In genomic region chr1:203056516-203056915, GRCh38 we compare ENCODE assay signal across 1 cellular context.
TF ChIP-seq lines count a peak whose summit lies in the region.

No MANE protein-coding gene starts in this region.

TF ChIP-seq in K562, 482 proteins besides CTCF, POLR2A, EP300 and RAD21:
- TF ChIP-seq KDM1A (IDR thresholded peaks at IDR 0.05) (peak; percentile 11 to 39; a peak in 1 of 4 replicates), HMG20A (CRISPR knock-in tag; conservative IDR thresholded peaks at IDR 0.05) (no peak), MAZ (CRISPR knock-in tag; conservative IDR thresholded peaks at IDR 0.05 in 1 of 2, IDR thresholded peaks at IDR 0.05 in 1 of 2) (0 out of 4 replicates have a peak, but pooled peaks of 1 of the 2 experiments have one; percentile 2), MAX (CRISPR knock-in tag; IDR thresholded peaks at IDR 0.05) (0 out of 2 replicates have a peak, but pooled peaks have one; percentile 20), RCOR1 (IDR thresholded peaks at IDR 0.05; ENCODE audit: borderline replicate concordance in 1 of 2, low read depth in 2 of 2, low read length in 2 of 2) (peak in 1 of 2 experiments; percentile 23; a peak in 1 of 4 replicates), RBM25 (IDR thresholded peaks at IDR 0.05; ENCODE audit: low read depth, low read length, severe bottlenecking) (peak; percentile 16), ZNF780A (CRISPR knock-in tag; IDR thresholded peaks at IDR 0.05) (no peak), BCOR (IDR thresholded peaks at IDR 0.05) (peak; percentile 77), C11orf30 (IDR thresholded peaks at IDR 0.05; ENCODE audit: low read depth) (no peak), SMARCA5 (IDR thresholded peaks at IDR 0.05) (peak; percentile 58; the same call in 1 of the 2 replicates), TCFL5 (CRISPR knock-in tag; conservative IDR thresholded peaks at IDR 0.05) (no peak)
